In genomic region chr17:27749562-27750150, GRCh38 we compare ENCODE assay signal across 4 cellular contexts. TPM values are rescaled to one million over a fixed set of nuclear protein-coding genes. Genes with fewer than 3 reads are reported as not detected.
"Had no signal": no experiment of that assay in that cellular context is flagged by ENCODE, and none has a peak within 500 bp of the region (broad histone marks: within the 10 kb centered on the region; RNA-seq: fewer than 3 reads in every experiment).

No MANE protein-coding gene starts in this region.

RNA-seq across cellular contexts. Expression of gene NOS2, which starts 50.7 kb away (rescaled TPM):
- total RNA-seq: K562, M059J, PC-3, SJSA1 had no signal
